ENCODE assay signal across 8 cellular contexts in the genomic region with DNA sequence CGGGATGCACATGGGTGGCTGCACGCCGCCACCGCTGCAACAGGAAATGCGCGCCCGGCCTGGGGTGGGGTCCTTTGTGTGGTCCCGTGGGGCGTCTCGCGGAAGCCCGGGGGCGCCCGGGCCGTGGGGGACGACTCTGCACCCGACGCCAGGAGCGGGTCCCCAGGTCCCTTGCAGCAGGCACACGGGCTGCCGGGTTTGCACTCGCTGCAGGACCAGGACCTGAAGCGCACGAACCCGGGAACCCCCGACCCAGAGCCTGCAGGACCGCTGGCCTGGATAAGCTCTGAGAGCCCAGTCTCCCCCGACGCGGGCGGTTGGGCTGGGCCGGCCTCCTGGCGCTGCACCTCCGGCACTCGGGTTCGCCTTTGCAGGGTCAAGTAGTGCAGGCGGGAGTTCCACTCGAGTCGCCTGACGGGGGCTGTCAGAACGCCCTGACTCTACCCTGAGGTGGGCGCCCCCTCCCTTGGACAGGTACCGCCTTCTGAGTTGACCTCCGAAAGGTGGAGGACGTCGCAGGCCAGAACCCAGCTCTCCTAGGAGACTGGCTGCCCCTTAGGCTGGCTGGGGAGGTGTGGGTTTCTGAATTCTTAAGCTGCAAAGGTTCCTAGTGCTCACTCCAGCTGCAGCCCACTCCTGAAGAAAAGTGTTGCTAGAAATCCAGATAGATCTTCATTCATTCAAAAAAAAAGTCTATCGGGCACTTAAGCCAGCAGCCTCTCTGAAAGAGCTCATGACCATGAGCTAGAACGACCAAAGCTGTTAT.
DNase-seq lines count a peak whose midpoint lies in the region; ATAC-seq and TF ChIP-seq lines count a peak whose summit lies in the region.

No MANE protein-coding gene starts in this region.

- CTCF ChIA-PET in activated CD8-positive, alpha-beta T cell treated with anti-CD3 and anti-CD28 coated beads for 36 hours (lab: Charles Lee) = interaction anchor here (1.1 to 3.3 kb wide), 3 partner anchors 9 to 32 kb away, joined by 3 to 16 read pairs (median 4); no protein-coding TSS in a partner anchor

- peaks cover 19% of the 10 kb centered on the region for H3K36me3 Mint-ChIP-seq in activated CD8-positive, alpha-beta T cell treated with anti-CD3 and anti-CD28 coated beads for 36 hours (ENCODE audit: low read depth)

- ATAC-seq in HG03095 (IDR thresholded peaks at IDR 0.05; ENCODE audit: unreplicated experiment) (peak; percentile 15), gastrocnemius medialis (peak in 1 of 2 donors; percentile 7)
- ATAC-seq in activated CD8-positive, alpha-beta T cell treated with anti-CD3 and anti-CD28 coated beads for 36 hours = no peak

- DNase-seq in NCI-H526 (lab: John Stamatoyannopoulos, UW) (peak; percentile 45 to 81), NCI-H526 treated with DMSO at 0.1 percent for 48 hours (lab: John Stamatoyannopoulos, UW) (no peak), hepatocyte (ENCODE audit: low spot score) (peak; percentile 39), gastrocnemius medialis (peak in 1 of 2 donors; percentile 30), NCI-H446 treated with DMSO at 0.1 percent for 48 hours (lab: John Stamatoyannopoulos, UW) (no peak), activated gamma-delta T cell (lab: John Stamatoyannopoulos, UW) (no peak)
- DNase-seq in activated CD8-positive, alpha-beta T cell treated with anti-CD3 and anti-CD28 coated beads for 36 hours = no peak

- 13% methylated on average over 30 of the region's 48 CpGs for WGBS in hepatocyte (ENCODE audit: low lambda C conversion rate, missing lambda C conversion rate)

- H3K79me2 ChIP-seq in hepatocyte = peaks cover 30% of the 10 kb centered on the region

- no peak for TF ChIP-seq POLR2A in gastrocnemius medialis (IDR thresholded peaks at IDR 0.05)

- peaks cover 15% of the 10 kb centered on the region for H3K4me1 ChIP-seq in hepatocyte (ENCODE audit: insufficient read depth)
- H3K4me1 ChIP-seq in gastrocnemius medialis = peaks cover 11 to 12% of the 10 kb centered on the region in 2 donors

- no peaks in the 10 kb centered on the region for H3K9me2 ChIP-seq in hepatocyte (replicated peaks; ENCODE audit: insufficient read depth)

- peak overlapping the region; percentile 53 for H2AFZ ChIP-seq in hepatocyte

- H3K4me2 ChIP-seq in hepatocyte = peak overlapping the region; percentile 97

- H3K4me1 Mint-ChIP-seq in activated CD8-positive, alpha-beta T cell treated with anti-CD3 and anti-CD28 coated beads for 36 hours (ENCODE audit: low read depth) = peaks cover 26% of the 10 kb centered on the region

- in situ Hi-C loops in gastrocnemius medialis (cut with MboI; ENCODE audit: low sequenced_read_pairs in 4 of 4) = no loop called here

- no peaks in the 10 kb centered on the region for H3K36me3 ChIP-seq in hepatocyte (replicated peaks; ENCODE audit: insufficient read depth, low read depth)
- H3K36me3 ChIP-seq in gastrocnemius medialis = no peaks in the 10 kb centered on the region

- H3K27ac ChIP-seq in hepatocyte (no peak overlapping the region), gastrocnemius medialis (peak overlapping the region; percentile 14 to 46 (median 26))

- H3K27me3 Mint-ChIP-seq in activated CD8-positive, alpha-beta T cell treated with anti-CD3 and anti-CD28 coated beads for 36 hours = no peaks in the 10 kb centered on the region

- POLR2A ChIA-PET in activated CD8-positive, alpha-beta T cell treated with anti-CD3 and anti-CD28 coated beads for 36 hours (lab: Charles Lee) = interaction anchor here (0.6 to 1.6 kb wide), 6 partner anchors 9 to 160 kb away, joined by 3 to 5 read pairs (median 4); partner anchors contain the start of genes ANAPC5 and ORAI1

- TF ChIP-seq CTCF in activated CD8-positive, alpha-beta T cell treated with anti-CD3 and anti-CD28 coated beads for 36 hours (IDR thresholded peaks at IDR 0.05) = no peak
- TF ChIP-seq CTCF in hepatocyte (IDR thresholded peaks at IDR 0.05; ENCODE audit: poor library complexity) (no peak), gastrocnemius medialis (IDR thresholded peaks at IDR 0.05 in 4 of 5, conservative IDR thresholded peaks at IDR 0.05 in 1 of 5) (no peak)

- no peaks in the 10 kb centered on the region for H3K27me3 ChIP-seq in hepatocyte
- H3K27me3 ChIP-seq in gastrocnemius medialis = no peaks in the 10 kb centered on the region

- intact Hi-C loops in activated CD8-positive, alpha-beta T cell treated with anti-CD3 and anti-CD28 coated beads for 36 hours (cut with micrococcal nuclease) = loop anchor here (10.0 kb wide), 1 partner anchor 113 kb away; the partner anchor contains the start of gene ANAPC5
- intact Hi-C loops in gastrocnemius medialis (cut with DNase I; ENCODE audit: low total_unique reads) = loop anchor here (1.0 kb wide), 1 partner anchor 116 kb away; the partner anchor contains the start of gene ANAPC5

- no peaks in the 10 kb centered on the region for H3K9me3 Mint-ChIP-seq in activated CD8-positive, alpha-beta T cell treated with anti-CD3 and anti-CD28 coated beads for 36 hours

- H3K4me3 Mint-ChIP-seq in activated CD8-positive, alpha-beta T cell treated with anti-CD3 and anti-CD28 coated beads for 36 hours = peak overlapping the region; percentile 58

- peaks cover 17% of the 10 kb centered on the region for H4K20me1 ChIP-seq in hepatocyte (ENCODE audit: insufficient read depth, poor library complexity, severe bottlenecking)

- H3K4me3 ChIP-seq in hepatocyte = peak overlapping the region; percentile 75
- H3K4me3 ChIP-seq in gastrocnemius medialis = peak overlapping the region; percentile 49 to 67 (median 56)

- H3K9me3 ChIP-seq in hepatocyte (ENCODE audit: low read depth) (no peaks in the 10 kb centered on the region), gastrocnemius medialis (no peaks in the 10 kb centered on the region)

- H3K27ac Mint-ChIP-seq in activated CD8-positive, alpha-beta T cell treated with anti-CD3 and anti-CD28 coated beads for 36 hours = no peak overlapping the region

Comparison
In these comparisons a context has a peak if more than half of its experiments do, and no peak if none do; other contexts are left out.
1. DNase-seq: peak in NCI-H526 (2 of 2) and hepatocyte (single experiment); none in NCI-H526 treated with DMSO at 0.1 percent for 48 hours (single experiment), activated CD8-positive, alpha-beta T cell treated with anti-CD3 and anti-CD28 coated beads for 36 hours (single experiment), NCI-H446 treated with DMSO at 0.1 percent for 48 hours (single experiment) and activated gamma-delta T cell (single experiment).